8 cellular contexts compared by ENCODE assay signal in genomic region chr4:186190456-186191265, GRCh38. TPM values are rescaled to one million over a fixed set of nuclear protein-coding genes. Genes with fewer than 3 reads are reported as not detected.
DNase-seq lines count a peak whose midpoint lies in the region; ATAC-seq, FAIRE-seq and TF ChIP-seq lines count a peak whose summit lies in the region.

No MANE protein-coding gene starts in this region.

- H3K27me3 ChIP-seq in Peyer's patch = no peaks in the 10 kb centered on the region

- no peaks in the 10 kb centered on the region for H3K27me3 Mint-ChIP-seq in activated naive CD8-positive, alpha-beta T cell

- TF ChIP-seq CTCF in C4-2B (conservative IDR thresholded peaks at IDR 0.05) (no peak), Peyer's patch (IDR thresholded peaks at IDR 0.05) (peak in 1 of 6 experiments; percentile 14)

- H3K27ac ChIP-seq in C4-2B (peak overlapping the region; percentile 92), Peyer's patch (peak overlapping the region; percentile 85 to 99 (median 96))

- intact Hi-C loops in left ventricle myocardium superior (cut with micrococcal nuclease) = no loop called here

- peak overlapping the region; percentile 77 to 92 (median 82) for H3K4me3 ChIP-seq in Peyer's patch

- H3K4me1 Mint-ChIP-seq in activated naive CD8-positive, alpha-beta T cell (ENCODE audit: low read depth) = peaks cover 46% of the 10 kb centered on the region

- peaks cover 4% of the 10 kb centered on the region for H3K36me3 Mint-ChIP-seq in activated naive CD8-positive, alpha-beta T cell

- no peaks in the 10 kb centered on the region for H3K9me3 Mint-ChIP-seq in activated naive CD8-positive, alpha-beta T cell (ENCODE audit: low read depth)

- H3K36me3 ChIP-seq in Peyer's patch = peaks cover 0 to 11% (median 0%) of the 10 kb centered on the region in 3 donors

- peaks cover 0 to 22% (median 0%) of the 10 kb centered on the region in 4 donors for H3K4me1 ChIP-seq in Peyer's patch

- H3K9me3 ChIP-seq in Peyer's patch = no peaks in the 10 kb centered on the region

- TF ChIP-seq POLR2A in Peyer's patch (IDR thresholded peaks at IDR 0.05) = no peak

- peak; percentile 95 for FAIRE-seq in GM19239 (lab: Jason Lieb, UNC)

- H3K27ac Mint-ChIP-seq in activated naive CD8-positive, alpha-beta T cell = peak overlapping the region; percentile 95

- H3K4me3 Mint-ChIP-seq in activated naive CD8-positive, alpha-beta T cell = peak overlapping the region; percentile 92

- peak; percentile 26 for ATAC-seq in HG03280 (IDR thresholded peaks at IDR 0.05; ENCODE audit: unreplicated experiment)
- peak; percentile 80 for ATAC-seq in left ventricle myocardium superior

- DNase-seq in GM19239 (ENCODE audit: insufficient read length, low spot score) (peak; percentile 34), Peyer's patch (peak in 1 of 3 donors; percentile 43), left ventricle myocardium superior (no peak), putamen (ENCODE audit: low spot score) (peak; percentile 33), SIG-M5 treated with dmso at 0.1 percent for 504 hours (lab: John Stamatoyannopoulos, UW; ENCODE audit: unreplicated experiment) (no peak)

RNA-seq across cellular contexts. Expression of gene CYP4V2, which starts 0.7 kb away (rescaled TPM):
- total RNA-seq in Peyer's patch (100 to 1,000 TPM in 1 of 4 donors, 10 to 100 TPM in 3; 37.1 to 119 (median 94.7) TPM), left ventricle myocardium superior (28.3 TPM)

RNA-seq across cellular contexts. Expression of gene KLKB1, which starts 36.6 kb away (rescaled TPM):
- total RNA-seq in Peyer's patch = 1 to 10 TPM in 3 of 4 donors, not detected in 1; 4.5 to 8.6 (median 7.5) TPM
- total RNA-seq in left ventricle myocardium superior = 1.1 TPM

Comparison
In these comparisons a context has a peak if more than half of its experiments do, and no peak if none do; other contexts are left out.
1. DNase-seq: peak in GM19239 (single experiment) and putamen (single experiment); none in left ventricle myocardium superior (single experiment) and SIG-M5 treated with dmso at 0.1 percent for 504 hours (single experiment).